Comparison of ENCODE assay signal across 24 cellular contexts in genomic region chr1:30679201-30679975, GRCh38. TPM values are rescaled to one million over a fixed set of nuclear protein-coding genes. Genes with fewer than 3 reads are reported as not detected.
"Had no signal": no experiment of that assay in that cellular context is flagged by ENCODE, and none has a peak within 500 bp of the region (broad histone marks: within the 10 kb centered on the region; RNA-seq: fewer than 3 reads in every experiment).

No MANE protein-coding gene starts in this region.

- H3K4me1 ChIP-seq: parathyroid adenoma, psoas muscle, stomach had no signal

- H3K27ac Mint-ChIP-seq: nephron, type B pancreatic cell had no signal

- H3K4me3 ChIP-seq: esophagus squamous epithelium, hepatocyte, mucosa of descending colon, psoas muscle, right lobe of liver, stomach, thoracic aorta, uterus had no signal

- H3K36me3 Mint-ChIP-seq: type B pancreatic cell had no signal

- H3K27me3 ChIP-seq: right lobe of liver, uterus had no signal

- H3K36me3 ChIP-seq: esophagus squamous epithelium, right lobe of liver, stomach, thoracic aorta, uterus had no signal

- H3K9me3 ChIP-seq: psoas muscle, right lobe of liver, thoracic aorta had no signal

- H3K27ac ChIP-seq: epithelial cell of prostate, esophagus squamous epithelium, foreskin keratinocyte, hepatocyte, parathyroid adenoma, psoas muscle, right lobe of liver, stomach, thoracic aorta, uterus had no signal

- H3K4me1 Mint-ChIP-seq: nephron had no signal

- DNase-seq: central memory CD4-positive, alpha-beta T cell; effector memory CD4-positive, alpha-beta T cell; esophagus squamous epithelium; foreskin keratinocyte; mesendoderm; mucosa of descending colon; retina; stimulated activated CD4-positive, alpha-beta T cell treated with anti-CD3 and anti-CD28 coated beads, Interleukin-2, amount 100 ng/mL, for 24 hours; stimulated activated CD4-positive, alpha-beta T cell treated with anti-CD3 and anti-CD28 coated beads, Interleukin-4, amount 100 ng/mL, for 4 hours; stimulated activated naive CD4-positive, alpha-beta T cell; stomach; substantia nigra had no signal

- ATAC-seq: foreskin keratinocyte, left colon, mucosa of descending colon, psoas muscle, right lobe of liver had no signal

- H3K4me3 Mint-ChIP-seq: nephron, type B pancreatic cell had no signal

RNA-seq across cellular contexts. Expression of gene MATN1, which starts 44.0 kb away (rescaled TPM):
- total RNA-seq: esophagus squamous epithelium, left colon, myocyte, psoas muscle, right lobe of liver had no signal
- polyA plus RNA-seq: foreskin keratinocyte, liver, stomach had no signal
